ENCODE assay signal across 8 cellular contexts in the genomic region with DNA sequence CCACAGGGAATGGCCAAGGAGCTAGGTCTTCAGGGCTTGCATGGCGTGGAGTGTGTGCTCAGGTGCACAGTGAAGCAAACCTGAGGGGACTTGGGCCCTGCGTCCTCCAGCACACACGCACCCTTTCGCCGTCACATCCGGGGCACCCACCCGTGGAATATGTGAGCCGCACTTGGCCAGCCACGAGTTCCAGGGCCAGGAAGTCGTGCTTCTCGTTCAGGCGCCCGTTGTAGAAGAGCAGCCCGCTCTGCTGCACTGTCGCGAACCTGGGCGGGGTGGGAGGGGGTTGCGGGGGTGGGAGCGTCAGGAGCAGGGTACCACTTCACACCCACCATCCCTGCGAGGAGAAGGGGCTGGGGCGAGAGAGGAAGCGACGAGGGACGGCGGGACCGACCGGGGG. TPM values are rescaled to one million over a fixed set of nuclear protein-coding genes. Genes with fewer than 3 reads are reported as not detected.
DNase-seq lines count a peak whose midpoint lies in the region; ATAC-seq and TF ChIP-seq lines count a peak whose summit lies in the region.

No MANE protein-coding gene starts in this region.

- intact Hi-C loops in IMR-90 (cut with micrococcal nuclease) = no loop called here
- intact Hi-C loops in activated naive CD4-positive, alpha-beta T cell treated with anti-CD3 and anti-CD28 coated beads for 36 hours (cut with micrococcal nuclease) = no loop called here

- peaks cover 13% of the 10 kb centered on the region for H3K27me3 Mint-ChIP-seq in activated naive CD4-positive, alpha-beta T cell treated with anti-CD3 and anti-CD28 coated beads for 36 hours (ENCODE audit: low read depth)

- H3K56ac ChIP-seq in IMR-90 (ENCODE audit: extremely low read depth, insufficient read depth, low read length) = no peak overlapping the region

- no peak overlapping the region for H2BK15ac ChIP-seq in IMR-90 (ENCODE audit: low read depth, low read length)

- no peak overlapping the region for H2BK5ac ChIP-seq in IMR-90 (ENCODE audit: low read depth, low read length, poor library complexity, severe bottlenecking)

- H3K9me1 ChIP-seq in IMR-90 (ENCODE audit: insufficient read depth, low read length) = no peaks in the 10 kb centered on the region

- WGBS in IMR-90 (ENCODE audit: extremely low coverage in 2 of 2, insufficient read length in 1 of 2), 2 experiments = 83% methylated on average over 1 of the region's 27 CpGs; no CpG with 5 or more reads in 1 of the 2 experiments

- H3K4ac ChIP-seq in IMR-90 (ENCODE audit: low read depth, low read length) = no peak overlapping the region

- H2AK5ac ChIP-seq in IMR-90 (ENCODE audit: low read depth, low read length) = no peak overlapping the region; the same call in 1 of the 2 replicates

- peaks cover 16% of the 10 kb centered on the region for H3K4me1 Mint-ChIP-seq in activated naive CD4-positive, alpha-beta T cell treated with anti-CD3 and anti-CD28 coated beads for 36 hours (ENCODE audit: low read depth)
- H3K4me1 Mint-ChIP-seq in stimulated activated effector memory CD8-positive, alpha-beta T cell treated with anti-CD3 and anti-CD28 coated beads, Interleukin-12 subunit alpha, Interleukin-12 subunit beta, amount 100 ng/mL, for 72 hours = peaks cover 27% of the 10 kb centered on the region

- peak overlapping the region; percentile 71 for H3K27ac Mint-ChIP-seq in activated naive CD4-positive, alpha-beta T cell treated with anti-CD3 and anti-CD28 coated beads for 36 hours
- H3K27ac Mint-ChIP-seq in stimulated activated effector memory CD8-positive, alpha-beta T cell treated with anti-CD3 and anti-CD28 coated beads, Interleukin-12 subunit alpha, Interleukin-12 subunit beta, amount 100 ng/mL, for 72 hours = peak overlapping the region; percentile 84

- TF ChIP-seq RAD21 in IMR-90 (IDR thresholded peaks at IDR 0.05; ENCODE audit: low read length) = no peak

- dilution Hi-C loops in IMR-90 (cut with HindIII; ENCODE audit: low sequenced_read_pairs, unreplicated experiment) = no loop called here

- in situ Hi-C loops in IMR-90 (cut with MboI; ENCODE audit: low sequenced_read_pairs) = no loop called here
- in situ Hi-C loops in HAP-1 (cut with MboI; ENCODE audit: low sequenced_read_pairs) = no loop called here

- no peak overlapping the region for H3K14ac ChIP-seq in IMR-90 (replicated peaks; ENCODE audit: low read depth, low read length)

- peak overlapping the region; percentile 49; the same call in 1 of the 2 replicates for H3K4me2 ChIP-seq in IMR-90 (ENCODE audit: low read depth, low read length)

- peak overlapping the region; percentile 76 for H3K4me3 Mint-ChIP-seq in activated naive CD4-positive, alpha-beta T cell treated with anti-CD3 and anti-CD28 coated beads for 36 hours
- H3K4me3 Mint-ChIP-seq in stimulated activated effector memory CD8-positive, alpha-beta T cell treated with anti-CD3 and anti-CD28 coated beads, Interleukin-12 subunit alpha, Interleukin-12 subunit beta, amount 100 ng/mL, for 72 hours = peak overlapping the region; percentile 74

- no peak overlapping the region for H3K18ac ChIP-seq in IMR-90 (ENCODE audit: low read depth, low read length)

- no peak for ATAC-seq in IMR-90 (ENCODE audit: low read depth)
- ATAC-seq in stimulated activated effector memory CD8-positive, alpha-beta T cell treated with anti-CD3 and anti-CD28 coated beads, Interleukin-12 subunit alpha, Interleukin-12 subunit beta, amount 100 ng/mL, for 72 hours = peak; percentile 51
- ATAC-seq in GM18907 (IDR thresholded peaks at IDR 0.05; ENCODE audit: unreplicated experiment) = no peak
- no peak for ATAC-seq in GM18517 (IDR thresholded peaks at IDR 0.05; ENCODE audit: unreplicated experiment)

- CTCF ChIA-PET in IMR-90 (lab: Yijun Ruan, JAX) = no interaction called here
- CTCF ChIA-PET in activated naive CD4-positive, alpha-beta T cell treated with anti-CD3 and anti-CD28 coated beads for 36 hours (lab: Charles Lee) = interaction anchor here (1.3 to 1.4 kb wide), 2 partner anchors 10 to 21 kb away, joined by 3 to 5 read pairs; no protein-coding TSS in a partner anchor

- H4K8ac ChIP-seq in IMR-90 (ENCODE audit: low read depth in 2 of 2, low read length in 2 of 2) = no peak overlapping the region

- H2BK20ac ChIP-seq in IMR-90 (ENCODE audit: low read depth, low read length) = no peak overlapping the region

- H3K79me1 ChIP-seq in IMR-90 (ENCODE audit: low read depth in 1 of 2, low read length in 2 of 2) = no peaks in the 10 kb centered on the region

- H3K4me1 ChIP-seq in IMR-90 (ENCODE audit: control insufficient read depth, insufficient read depth, low read length) (peaks cover 3% of the 10 kb centered on the region; the same call in 1 of the 2 replicates), HAP-1 (no peaks in the 10 kb centered on the region)

- no peak for TF ChIP-seq CTCF in IMR-90 (conservative IDR thresholded peaks at IDR 0.05; ENCODE audit: low read depth, low read length)

- H3K9me3 ChIP-seq in IMR-90 (ENCODE audit: control insufficient read depth, insufficient read depth, low read length) = no peaks in the 10 kb centered on the region
- no peaks in the 10 kb centered on the region for H3K9me3 ChIP-seq in HAP-1

- no peak overlapping the region for H3K27ac ChIP-seq in IMR-90 (ENCODE audit: insufficient read depth, low read length)

- no peak overlapping the region; the same call in 1 of the 2 replicates for H3K9ac ChIP-seq in IMR-90 (ENCODE audit: low read depth, low read length)

- H3K36me3 Mint-ChIP-seq in activated naive CD4-positive, alpha-beta T cell treated with anti-CD3 and anti-CD28 coated beads for 36 hours (ENCODE audit: low read depth) = no peaks in the 10 kb centered on the region
- peaks cover 32% of the 10 kb centered on the region for H3K36me3 Mint-ChIP-seq in stimulated activated effector memory CD8-positive, alpha-beta T cell treated with anti-CD3 and anti-CD28 coated beads, Interleukin-12 subunit alpha, Interleukin-12 subunit beta, amount 100 ng/mL, for 72 hours

- no peak for TF ChIP-seq POLR2A in IMR-90 (IDR thresholded peaks at IDR 0.05; ENCODE audit: low read depth, low read length)

- H3K23ac ChIP-seq in IMR-90 (ENCODE audit: low read depth, low read length) = no peak overlapping the region

- H3K4me3 ChIP-seq in IMR-90 (ENCODE audit: insufficient read depth, low read depth, low read length) (no peak overlapping the region), HAP-1 (no peak overlapping the region)

- no peaks in the 10 kb centered on the region for H3K9me3 Mint-ChIP-seq in activated naive CD4-positive, alpha-beta T cell treated with anti-CD3 and anti-CD28 coated beads for 36 hours
- H3K9me3 Mint-ChIP-seq in stimulated activated effector memory CD8-positive, alpha-beta T cell treated with anti-CD3 and anti-CD28 coated beads, Interleukin-12 subunit alpha, Interleukin-12 subunit beta, amount 100 ng/mL, for 72 hours = no peaks in the 10 kb centered on the region

- no TSS peak for BruUV-seq in IMR-90 (replicated peaks; lab: Mats Ljungman, UMichigan)

- H3K36me3 ChIP-seq in IMR-90 (ENCODE audit: control insufficient read depth, insufficient read depth, low read length) (no peaks in the 10 kb centered on the region), HAP-1 (replicated peaks) (no peaks in the 10 kb centered on the region)

- H2BK120ac ChIP-seq in IMR-90 (ENCODE audit: low read depth, low read length) = no peak overlapping the region

- no peak for DNase-seq in IMR-90
- peak; percentile 67 for DNase-seq in activated naive CD4-positive, alpha-beta T cell treated with anti-CD3 and anti-CD28 coated beads for 36 hours
- peak; percentile 53 for DNase-seq in left kidney (ENCODE audit: low read depth, low spot score)
- DNase-seq in stimulated activated effector memory CD8-positive, alpha-beta T cell treated with anti-CD3 and anti-CD28 coated beads, Interleukin-12 subunit alpha, Interleukin-12 subunit beta, amount 100 ng/mL, for 72 hours (ENCODE audit: low spot score in 2 of 2) = peak in 1 of 2 donors; percentile 32
- DNase-seq in C1 segment of cervical spinal cord (lab: John Stamatoyannopoulos, UW) = no peak
- DNase-seq in HAP-1 (ENCODE audit: low spot score in 2 of 2) = no peak

- H3K27me3 ChIP-seq in IMR-90 (ENCODE audit: control insufficient read depth, insufficient read depth, low read length) = no peaks in the 10 kb centered on the region; the same call in 1 of the 2 replicates
- H3K27me3 ChIP-seq in HAP-1 (ENCODE audit: low read depth) = no peaks in the 10 kb centered on the region

- no peaks in the 10 kb centered on the region for H4K20me1 ChIP-seq in IMR-90 (ENCODE audit: insufficient read depth, low read length)

- POLR2A ChIA-PET in IMR-90 (lab: Charles Lee; ENCODE audit: unreplicated experiment) = no interaction called here

- no peak overlapping the region for H4K5ac ChIP-seq in IMR-90 (ENCODE audit: low read depth, low read length)

- no peak overlapping the region for H2AK9ac ChIP-seq in IMR-90 (replicated peaks; ENCODE audit: low read depth, low read length, poor library complexity)

- H2AFZ ChIP-seq in IMR-90 (replicated peaks; ENCODE audit: low read length, poor library complexity) = peak overlapping the region; percentile 97

- H4K91ac ChIP-seq in IMR-90 (ENCODE audit: insufficient read depth, low read depth, low read length) = no peak overlapping the region

RNA-seq across cellular contexts. Expression of a gene that starts 7.1 kb away (rescaled TPM):
- total RNA-seq in IMR-90 (2012; rRNA removed) = 0.18 and 0.28 TPM in 2 replicates
- polyA plus RNA-seq in IMR-90 (2012; rRNA removed) = 0.59 and 0.63 TPM in 2 replicates
- 0.21 and 0.46 TPM in 2 replicates for polyA plus RNA-seq in IMR-90 (2012; cell fraction: cytosol; rRNA removed)
- polyA plus RNA-seq in IMR-90 (2012; cell fraction: nucleus; rRNA removed; ENCODE audit: low replicate concordance) = 2.5 and 3.7 TPM in 2 replicates
- total RNA-seq in activated naive CD4-positive, alpha-beta T cell treated with anti-CD3 and anti-CD28 coated beads for 36 hours = 1 to 10 TPM; 4.9 to 5.1 TPM

RNA-seq across cellular contexts. Expression of a gene that starts 20.3 kb away (rescaled TPM):
- 11.7 and 11.8 TPM in 2 replicates for total RNA-seq in IMR-90 (2012; rRNA removed)
- polyA plus RNA-seq in IMR-90 (2012; rRNA removed) = 31.4 and 34.3 TPM in 2 replicates
- polyA plus RNA-seq in IMR-90 (2012; cell fraction: cytosol; rRNA removed) = 12.8 and 16.9 TPM in 2 replicates
- polyA plus RNA-seq in IMR-90 (2012; cell fraction: nucleus; rRNA removed; ENCODE audit: low replicate concordance) = 352 and 485 TPM in 2 replicates
- 10 to 100 TPM; 24.3 to 24.7 TPM for total RNA-seq in activated naive CD4-positive, alpha-beta T cell treated with anti-CD3 and anti-CD28 coated beads for 36 hours

RNA-seq across cellular contexts. Expression of a gene that starts 30.1 kb away (rescaled TPM):
- 21.0 and 21.9 TPM in 2 replicates for total RNA-seq in IMR-90 (2012; rRNA removed)
- polyA plus RNA-seq in IMR-90 (2012; rRNA removed) = 38.3 and 42.3 TPM in 2 replicates
- polyA plus RNA-seq in IMR-90 (2012; cell fraction: cytosol; rRNA removed) = 15.5 and 40.7 TPM in 2 replicates
- polyA plus RNA-seq in IMR-90 (2012; cell fraction: nucleus; rRNA removed; ENCODE audit: low replicate concordance) = 71.9 and 123 TPM in 2 replicates
- 10 to 100 TPM; 27.3 to 28.7 TPM for total RNA-seq in activated naive CD4-positive, alpha-beta T cell treated with anti-CD3 and anti-CD28 coated beads for 36 hours

RNA-seq across cellular contexts. Expression of a gene that starts 34.0 kb away (rescaled TPM):
- not detected in 2 replicates for total RNA-seq in IMR-90 (2012; rRNA removed)
- polyA plus RNA-seq in IMR-90 (2012; rRNA removed) = 0.15 TPM in 1 of 2 replicates, not detected in the other
- not detected in 2 replicates for polyA plus RNA-seq in IMR-90 (2012; cell fraction: cytosol; rRNA removed)
- 0.63 and 1.1 TPM in 2 replicates for polyA plus RNA-seq in IMR-90 (2012; cell fraction: nucleus; rRNA removed; ENCODE audit: low replicate concordance)
- not detected for total RNA-seq in activated naive CD4-positive, alpha-beta T cell treated with anti-CD3 and anti-CD28 coated beads for 36 hours

RNA-seq across cellular contexts. Expression of a gene that starts 46.1 kb away (rescaled TPM):
- 952 and 1,365 TPM in 2 replicates for total RNA-seq in IMR-90 (2012; rRNA removed)
- polyA plus RNA-seq in IMR-90 (2012; rRNA removed) = 410 and 474 TPM in 2 replicates
- 589 and 721 TPM in 2 replicates for polyA plus RNA-seq in IMR-90 (2012; cell fraction: cytosol; rRNA removed)
- polyA plus RNA-seq in IMR-90 (2012; cell fraction: nucleus; rRNA removed; ENCODE audit: low replicate concordance) = 253 and 529 TPM in 2 replicates
- 100 to 1,000 TPM; 211 to 232 TPM for total RNA-seq in activated naive CD4-positive, alpha-beta T cell treated with anti-CD3 and anti-CD28 coated beads for 36 hours

Comparison
In these comparisons a context has a peak if more than half of its experiments do, and no peak if none do; other contexts are left out.
1. DNase-seq: peak in activated naive CD4-positive, alpha-beta T cell treated with anti-CD3 and anti-CD28 coated beads for 36 hours (single experiment) and left kidney (single experiment); none in IMR-90 (single experiment), C1 segment of cervical spinal cord (0 of 14) and HAP-1 (0 of 2).